8 cellular contexts compared by ENCODE assay signal in the genomic region with DNA sequence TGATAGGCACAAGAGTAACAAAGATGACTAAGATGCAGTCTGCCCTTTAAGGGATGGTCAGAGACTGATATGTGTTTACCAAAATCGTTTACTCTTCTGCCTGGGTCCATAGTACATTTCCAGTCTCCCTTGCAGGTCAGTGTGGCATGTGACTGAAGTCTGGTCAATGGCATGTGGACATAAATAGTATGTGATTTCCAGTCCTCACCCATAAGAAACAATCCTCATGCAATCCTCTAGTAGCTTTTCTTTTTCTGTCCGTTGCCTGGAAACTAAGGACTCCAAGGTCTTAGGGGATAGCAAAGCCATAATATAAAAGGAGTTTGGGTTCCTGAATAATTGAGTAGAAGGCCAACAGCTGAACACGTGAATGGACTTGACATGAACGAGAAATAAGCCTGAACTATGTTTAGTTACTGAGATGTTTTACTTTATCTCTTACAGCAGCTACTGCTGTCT. TPM values are rescaled to one million over a fixed set of nuclear protein-coding genes. Genes with fewer than 3 reads are reported as not detected.
DNase-seq lines count a peak whose midpoint lies in the region; ATAC-seq and TF ChIP-seq lines count a peak whose summit lies in the region.

No MANE protein-coding gene starts in this region.

- CTCF ChIA-PET in T-cell (lab: Charles Lee), result interaction anchor here (0.6 to 2.9 kb wide), 8 partner anchors 9 to 627 kb away, joined by 3 to 13 read pairs (median 3); a partner anchor contains a TSS

- POLR2A ChIA-PET in T-cell (lab: Charles Lee), result interaction anchor here in 1 of 2 donors (1.0 to 1.3 kb wide), 2 partner anchors 24 to 575 kb away, joined by 3 read pairs; a partner anchor contains a TSS

- no peak overlapping the region for H2BK12ac ChIP-seq in H9 (ENCODE audit: insufficient read length, low read depth, low read length)

- H4K20me1 ChIP-seq in H9 (ENCODE audit: control insufficient read depth, insufficient read depth, insufficient read length), result no peaks in the 10 kb centered on the region

- H4K8ac ChIP-seq in H9 (replicated peaks; ENCODE audit: insufficient read length, low read depth, low read length), result no peak overlapping the region

- H3K18ac ChIP-seq in H9 (ENCODE audit: insufficient read length, low read depth, low read length), result no peak overlapping the region

- H2AK5ac ChIP-seq in H9 (ENCODE audit: insufficient read length, low read length), result no peak overlapping the region

- DNase-seq in G401 (ENCODE audit: low spot score), result peak; percentile 72
- no peak for DNase-seq in H9
- no peak for DNase-seq in T-cell
- DNase-seq in fibroblast of the aortic adventitia (ENCODE audit: low read depth), result peak; percentile 45
- peak; percentile 59 for DNase-seq in retinal pigment epithelial cell (ENCODE audit: low read depth)
- no peak for DNase-seq in central memory CD4-positive, alpha-beta T cell
- DNase-seq in OCI-M2 (lab: John Stamatoyannopoulos, UW; ENCODE audit: unreplicated experiment), result no peak

- H3K9me3 Mint-ChIP-seq in H9 (no peaks in the 10 kb centered on the region), T-cell (no peaks in the 10 kb centered on the region)

- ATAC-seq in T-cell (replicated peaks in 1 of 4), result no peak
- ATAC-seq in GM21737 (IDR thresholded peaks at IDR 0.05; ENCODE audit: unreplicated experiment), result no peak

- H3K27ac ChIP-seq in H9 (ENCODE audit: insufficient read length, low read depth, low read length), result no peak overlapping the region

- H2BK20ac ChIP-seq in H9 (ENCODE audit: low read depth, low read length, poor library complexity, severe bottlenecking), result no peak overlapping the region

- no peak overlapping the region for H4K5ac ChIP-seq in H9 (ENCODE audit: insufficient read length, low read depth, low read length)

- in situ Hi-C loops in G401 (cut with HindIII; ENCODE audit: low sequenced_read_pairs), result no loop called here

- H3K9me3 ChIP-seq in H9 (ENCODE audit: control insufficient read depth, low read depth, low read length), result no peaks in the 10 kb centered on the region

- no peak overlapping the region for H3K56ac ChIP-seq in H9 (ENCODE audit: insufficient read length, low read depth, low read length)

- H3K4me2 ChIP-seq in H9 (ENCODE audit: insufficient read depth, insufficient read length, low read length), result peak overlapping the region; percentile 87

- H4K91ac ChIP-seq in H9 (ENCODE audit: insufficient read length, low read depth, low read length), result no peak overlapping the region

- peaks cover 5% of the 10 kb centered on the region; the same call in 1 of the 2 replicates for H3K27me3 ChIP-seq in H9 (ENCODE audit: insufficient read depth, low read length)

- no peaks in the 10 kb centered on the region for H3K79me2 ChIP-seq in H9 (ENCODE audit: insufficient read depth, low read length)

- H3K27ac Mint-ChIP-seq in H9, result no peak overlapping the region
- peak overlapping the region; percentile 98 to 99 for H3K27ac Mint-ChIP-seq in T-cell

- no peak overlapping the region for H2AFZ ChIP-seq in H9 (ENCODE audit: low read length)

- H3K27me3 Mint-ChIP-seq in H9 (ENCODE audit: low read depth) (peaks cover 34% of the 10 kb centered on the region), T-cell (no peaks in the 10 kb centered on the region)

- H3K23ac ChIP-seq in H9 (ENCODE audit: insufficient read length, low read depth, low read length), result no peak overlapping the region

- H3K4me1 ChIP-seq in H9 (ENCODE audit: insufficient read depth, low read length), result no peaks in the 10 kb centered on the region

- H2BK120ac ChIP-seq in H9 (ENCODE audit: low read depth, low read length, poor library complexity, severe bottlenecking), result no peak overlapping the region

- H3K36me3 Mint-ChIP-seq in H9 (ENCODE audit: insufficient read depth in 1 of 3, low read depth in 3 of 3) (peaks cover 0 to under 1% (median 0%) of the 10 kb centered on the region in 3 experiments; a peak in 1 of 7 replicates), T-cell (peaks cover 2% of the 10 kb centered on the region)

- peaks cover 13 to 17% of the 10 kb centered on the region in 2 experiments for H3K4me1 Mint-ChIP-seq in H9
- peaks cover 43 to 56% (median 52%) of the 10 kb centered on the region in 3 donors for H3K4me1 Mint-ChIP-seq in T-cell

- H3K79me1 ChIP-seq in H9 (ENCODE audit: insufficient read depth, low read depth, low read length, poor library complexity, severe bottlenecking), result no peaks in the 10 kb centered on the region

- H3T11ph ChIP-seq in H9 (ENCODE audit: low read length), result no peak overlapping the region

- no peak overlapping the region for H2BK5ac ChIP-seq in H9 (ENCODE audit: insufficient read length, low read length)

- no peak overlapping the region for H3K14ac ChIP-seq in H9 (ENCODE audit: insufficient read depth, low read length)

- H3K9ac ChIP-seq in H9 (ENCODE audit: extremely low read depth, insufficient read length, low read length), result no peak overlapping the region

- H3K4ac ChIP-seq in H9 (ENCODE audit: low read depth, low read length), result no peak overlapping the region

- no peak overlapping the region for H2BK15ac ChIP-seq in H9 (ENCODE audit: low read depth, low read length)

- peaks cover 7% of the 10 kb centered on the region for H3K23me2 ChIP-seq in H9 (ENCODE audit: insufficient read length, low read depth, low read length, poor library complexity, severe bottlenecking)

- H3K4me3 Mint-ChIP-seq in H9, result peak overlapping the region; percentile 88 to 91
- peak overlapping the region; percentile 85 to 96 (median 88) for H3K4me3 Mint-ChIP-seq in T-cell

- WGBS in H9 (ENCODE audit: extremely low coverage, insufficient read length, low lambda C conversion rate), result no CpG with 5 or more reads among the region's 4 CpGs

- TF ChIP-seq CTCF in H9 (conservative IDR thresholded peaks at IDR 0.05), result no peak
- no peak for TF ChIP-seq CTCF in fibroblast of the aortic adventitia (IDR thresholded peaks at IDR 0.05; ENCODE audit: insufficient read depth, low read length)
- TF ChIP-seq CTCF in retinal pigment epithelial cell (conservative IDR thresholded peaks at IDR 0.05; ENCODE audit: low read depth, low read length), result no peak

- H3K4me3 ChIP-seq in fibroblast of the aortic adventitia (ENCODE audit: low read depth, low read length), result peak overlapping the region; percentile 77
- H3K4me3 ChIP-seq in retinal pigment epithelial cell (ENCODE audit: low read length), result peak overlapping the region; percentile 76

RNA-seq across cellular contexts. Expression of a gene that starts 1.1 kb away (rescaled TPM):
- total RNA-seq in G401 (2014; rRNA removed; shearing (Covaris generic)), result 13.4 and 14.6 TPM in 2 replicates
- total RNA-seq in H9 (2021) (6.8 and 7.3 TPM in 2 replicates), T-cell (10 to 100 TPM; 17.8 to 23.5 (median 19.9) TPM), fibroblast of the aortic adventitia (ENCODE audit: low replicate concordance) (10.4 and 31.2 TPM in 2 replicates)

RNA-seq across cellular contexts. Expression of a gene that starts 24.2 kb away (rescaled TPM):
- total RNA-seq in G401 (2014; rRNA removed; shearing (Covaris generic)), result 56.0 and 72.1 TPM in 2 replicates
- total RNA-seq in H9 (2021) (39.3 and 40.2 TPM in 2 replicates), T-cell (10 to 100 TPM; 11.4 to 22.6 (median 18.5) TPM), fibroblast of the aortic adventitia (ENCODE audit: low replicate concordance) (31.2 and 38.7 TPM in 2 replicates)

RNA-seq across cellular contexts. Expression of a gene that starts 56.0 kb away (rescaled TPM):
- not detected in 2 replicates for total RNA-seq in G401 (2014; rRNA removed; shearing (Covaris generic))
- total RNA-seq in H9 (2021) (0.59 and 2.0 TPM in 2 replicates), T-cell (1 to 10 TPM; 2.0 to 4.6 (median 3.1) TPM), fibroblast of the aortic adventitia (ENCODE audit: low replicate concordance) (1.2 and 2.0 TPM in 2 replicates)

Comparison
In these comparisons a context has a peak if more than half of its experiments do, and no peak if none do; other contexts are left out.
1. DNase-seq: peak in G401 (single experiment), fibroblast of the aortic adventitia (single experiment) and retinal pigment epithelial cell (single experiment); none in H9 (single experiment), T-cell (0 of 34), central memory CD4-positive, alpha-beta T cell (single experiment) and OCI-M2 (single experiment).
2. H3K27ac Mint-ChIP-seq: peak in T-cell (2 of 2); none in H9 (0 of 3).